ENCODE assay signal across 8 cellular contexts in the genomic region with DNA sequence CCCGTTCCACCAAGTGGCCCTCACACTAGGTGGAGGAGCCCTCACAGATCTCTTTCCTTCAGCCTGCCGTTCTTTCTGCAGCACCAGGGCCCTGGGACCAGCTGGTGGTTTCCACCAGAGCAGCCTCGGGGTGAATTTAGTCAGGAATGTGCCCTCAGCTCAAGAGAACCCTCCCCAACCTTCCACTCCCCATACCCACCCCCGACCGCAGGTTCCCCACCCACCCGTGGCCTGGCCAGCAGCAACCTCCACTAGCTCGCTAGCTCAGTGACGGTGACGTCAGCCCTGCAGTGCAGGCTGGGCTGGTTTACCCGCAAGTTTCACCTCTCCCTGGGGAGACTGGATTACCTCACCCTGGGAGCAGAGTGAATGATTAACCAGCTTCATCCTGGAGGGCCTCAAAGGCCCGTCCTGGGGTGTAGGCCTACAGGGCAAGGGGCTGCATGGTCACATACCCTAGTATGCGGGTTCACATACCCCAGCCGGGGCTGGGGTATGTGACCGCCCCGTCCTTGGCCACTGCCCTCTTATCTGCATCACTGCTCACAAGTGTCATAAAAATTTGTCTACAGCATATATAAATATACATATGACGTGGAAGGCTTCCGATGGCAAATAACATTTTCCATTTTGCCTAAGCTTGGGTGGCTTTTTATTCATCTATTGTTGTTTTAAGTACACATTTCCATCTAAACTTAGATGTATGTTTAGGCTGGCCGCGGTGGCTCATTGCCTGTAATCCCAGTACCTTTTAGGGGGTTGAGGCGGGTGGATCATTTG. TPM values are rescaled to one million over a fixed set of nuclear protein-coding genes. Genes with fewer than 3 reads are reported as not detected.
DNase-seq lines count a peak whose midpoint lies in the region; FAIRE-seq and TF ChIP-seq lines count a peak whose summit lies in the region.

No MANE protein-coding gene starts in this region.

- no peaks in the 10 kb centered on the region for H3K36me3 Mint-ChIP-seq in activated CD4-positive, alpha-beta T cell treated with anti-CD3 and anti-CD28 coated beads, Interleukin-2, amount 10 ng/mL, durations not matched to agents 7 days and 5 days (ENCODE audit: low read depth)
- H3K36me3 Mint-ChIP-seq in neural progenitor cell, result no peaks in the 10 kb centered on the region

- H3K36me3 ChIP-seq in neural progenitor cell, result no peaks in the 10 kb centered on the region

- FAIRE-seq in RCC 7860 (lab: Jason Lieb, UNC), result peak; percentile 84

- no peak overlapping the region for H3K9ac ChIP-seq in neural progenitor cell

- no peaks in the 10 kb centered on the region for H3K4me1 ChIP-seq in neural progenitor cell

- TF ChIP-seq CTCF in retinal pigment epithelial cell (conservative IDR thresholded peaks at IDR 0.05; ENCODE audit: low read depth, low read length), result no peak
- TF ChIP-seq CTCF in neural progenitor cell (IDR thresholded peaks at IDR 0.05), result no peak

- H3K4me3 Mint-ChIP-seq in activated CD4-positive, alpha-beta T cell treated with anti-CD3 and anti-CD28 coated beads, Interleukin-2, amount 10 ng/mL, durations not matched to agents 7 days and 5 days, result no peak overlapping the region
- H3K4me3 Mint-ChIP-seq in neural progenitor cell, result no peak overlapping the region

- H3K4me2 ChIP-seq in neural progenitor cell, result no peak overlapping the region

- H3K4me3 ChIP-seq in retinal pigment epithelial cell (ENCODE audit: low read length) (no peak overlapping the region), neural progenitor cell (no peak overlapping the region)

- no peaks in the 10 kb centered on the region for H4K20me1 ChIP-seq in neural progenitor cell (ENCODE audit: low read depth)

- DNase-seq in AG08396 (ENCODE audit: low spot score) (peak; percentile 57), H4 (ENCODE audit: low spot score) (peak; percentile 99), RCC 7860 (ENCODE audit: low spot score) (peak; percentile 98), fibroblast of the conjunctiva (ENCODE audit: low read depth) (peak; percentile 94), retinal pigment epithelial cell (ENCODE audit: low read depth) (peak; percentile 76), neural progenitor cell (ENCODE audit: low spot score) (no peak)
- no peak for DNase-seq in NK-92 treated with Interleukin-12 subunit alpha and Interleukin-12 subunit beta, amount 100 ng/mL, for 24 hours (lab: John Stamatoyannopoulos, UW)
- DNase-seq in activated CD4-positive, alpha-beta T cell treated with anti-CD3 and anti-CD28 coated beads, Interleukin-2, amount 10 ng/mL, durations not matched to agents 7 days and 5 days, result no peak

- CTCF ChIA-PET in activated CD4-positive, alpha-beta T cell treated with anti-CD3 and anti-CD28 coated beads, Interleukin-2, amount 10 ng/mL, durations not matched to agents 7 days and 5 days (lab: Charles Lee), result no interaction called here

- H3K27ac ChIP-seq in neural progenitor cell, result no peak overlapping the region

- H3K9me3 Mint-ChIP-seq in activated CD4-positive, alpha-beta T cell treated with anti-CD3 and anti-CD28 coated beads, Interleukin-2, amount 10 ng/mL, durations not matched to agents 7 days and 5 days, result no peaks in the 10 kb centered on the region
- H3K9me3 Mint-ChIP-seq in neural progenitor cell, result no peaks in the 10 kb centered on the region

- H2AFZ ChIP-seq in neural progenitor cell (replicated peaks), result no peak overlapping the region

- no peaks in the 10 kb centered on the region for H3K4me1 Mint-ChIP-seq in activated CD4-positive, alpha-beta T cell treated with anti-CD3 and anti-CD28 coated beads, Interleukin-2, amount 10 ng/mL, durations not matched to agents 7 days and 5 days
- no peaks in the 10 kb centered on the region for H3K4me1 Mint-ChIP-seq in neural progenitor cell

- no peaks in the 10 kb centered on the region for H3K79me2 ChIP-seq in neural progenitor cell (ENCODE audit: low read depth)

- H3K27ac Mint-ChIP-seq in activated CD4-positive, alpha-beta T cell treated with anti-CD3 and anti-CD28 coated beads, Interleukin-2, amount 10 ng/mL, durations not matched to agents 7 days and 5 days, result no peak overlapping the region
- H3K27ac Mint-ChIP-seq in neural progenitor cell, result no peak overlapping the region

- no peaks in the 10 kb centered on the region for H3K27me3 ChIP-seq in neural progenitor cell

- POLR2A ChIA-PET in activated CD4-positive, alpha-beta T cell treated with anti-CD3 and anti-CD28 coated beads, Interleukin-2, amount 10 ng/mL, durations not matched to agents 7 days and 5 days (lab: Charles Lee), result no interaction called here

- H3K27me3 Mint-ChIP-seq in activated CD4-positive, alpha-beta T cell treated with anti-CD3 and anti-CD28 coated beads, Interleukin-2, amount 10 ng/mL, durations not matched to agents 7 days and 5 days, result peaks cover 7% of the 10 kb centered on the region
- peaks cover 4% of the 10 kb centered on the region for H3K27me3 Mint-ChIP-seq in neural progenitor cell (ENCODE audit: insufficient read depth, low read depth)

- peaks cover 3% of the 10 kb centered on the region for H3F3A ChIP-seq in neural progenitor cell (ENCODE audit: low read depth)

- H3K9me3 ChIP-seq in neural progenitor cell (ENCODE audit: low read depth), result no peaks in the 10 kb centered on the region

RNA-seq across cellular contexts. Expression of a gene that starts 24.5 kb away (rescaled TPM):
- 1.9 and 4.5 TPM in 2 replicates for total RNA-seq in H4 (2014; rRNA removed; shearing (Covaris generic))
- under 1 TPM; 0.22 to 0.56 TPM for total RNA-seq in activated CD4-positive, alpha-beta T cell treated with anti-CD3 and anti-CD28 coated beads, Interleukin-2, amount 10 ng/mL, durations not matched to agents 7 days and 5 days
- total RNA-seq in neural progenitor cell (ENCODE audit: low replicate concordance), result 2.7 and 6.9 TPM in 2 replicates

RNA-seq across cellular contexts. Expression of a gene that starts 52.4 kb away (rescaled TPM):
- total RNA-seq in H4 (2014; rRNA removed; shearing (Covaris generic)), result 86.4 and 89.6 TPM in 2 replicates
- 10 to 100 TPM; 31.0 to 32.8 TPM for total RNA-seq in activated CD4-positive, alpha-beta T cell treated with anti-CD3 and anti-CD28 coated beads, Interleukin-2, amount 10 ng/mL, durations not matched to agents 7 days and 5 days
- 48.7 and 70.3 TPM in 2 replicates for total RNA-seq in neural progenitor cell (ENCODE audit: low replicate concordance)

Comparison
In these comparisons a context has a peak if more than half of its experiments do, and no peak if none do; other contexts are left out.
1. DNase-seq: peak in AG08396 (single experiment), H4 (single experiment), RCC 7860 (single experiment), fibroblast of the conjunctiva (single experiment) and retinal pigment epithelial cell (single experiment); none in NK-92 treated with Interleukin-12 subunit alpha and Interleukin-12 subunit beta, amount 100 ng/mL, for 24 hours (single experiment), activated CD4-positive, alpha-beta T cell treated with anti-CD3 and anti-CD28 coated beads, Interleukin-2, amount 10 ng/mL, durations not matched to agents 7 days and 5 days (single experiment) and neural progenitor cell (single experiment).